Comparison of ENCODE assay signal across 9 cellular contexts in the genomic region with DNA sequence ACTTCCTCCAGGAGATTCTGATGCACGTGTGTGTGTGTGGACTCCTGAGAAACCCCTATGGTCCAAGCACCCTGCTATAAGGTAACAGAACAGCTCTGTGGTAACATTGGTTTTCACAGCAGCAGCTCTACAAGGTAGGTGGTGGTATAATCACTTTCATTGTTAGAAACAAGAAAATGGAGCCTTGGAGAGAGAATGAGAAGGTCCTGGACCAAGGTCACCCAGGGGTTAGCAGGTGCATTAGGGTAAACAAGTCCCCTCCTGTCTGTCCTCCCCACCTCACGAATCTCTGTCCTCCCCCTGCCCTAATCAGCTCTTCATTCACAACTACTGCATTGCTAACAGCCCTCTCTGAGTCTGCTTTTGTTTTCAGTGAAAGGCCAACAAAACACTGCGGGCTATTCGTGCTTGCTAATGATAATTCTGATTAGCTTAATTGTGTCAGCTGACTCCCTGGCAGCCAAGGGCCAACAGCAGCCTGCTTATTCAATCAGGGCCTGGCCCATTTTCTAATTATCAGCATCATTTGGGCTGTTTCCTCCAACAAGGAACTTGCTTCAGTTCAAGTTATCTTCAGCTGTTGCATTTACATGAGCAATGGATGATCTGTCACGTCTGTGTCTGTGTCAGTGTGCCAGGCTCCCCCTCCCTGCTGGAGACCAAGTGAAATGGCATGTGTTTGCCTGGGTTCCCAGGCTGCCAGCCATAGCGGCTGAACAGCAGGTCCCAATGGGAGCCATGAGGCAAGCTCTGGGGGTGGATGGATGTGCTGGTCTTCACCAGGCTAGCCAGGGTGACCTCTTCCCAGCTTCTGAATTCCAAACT. TPM values are rescaled to one million over a fixed set of nuclear protein-coding genes. Genes with fewer than 3 reads are reported as not detected.
DNase-seq lines count a peak whose midpoint lies in the region; ATAC-seq and TF ChIP-seq lines count a peak whose summit lies in the region.
"Had no signal": no experiment of that assay in that cellular context is flagged by ENCODE, and none has a peak within 500 bp of the region (broad histone marks: within the 10 kb centered on the region; RNA-seq: fewer than 3 reads in every experiment).

No MANE protein-coding gene starts in this region.

- no peak overlapping the region for H3K4me3 ChIP-seq in epithelial cell of esophagus (ENCODE audit: low read length)
- no peak overlapping the region for H3K4me3 ChIP-seq in foreskin fibroblast (ENCODE audit: low read depth in 1 of 2, low read length in 2 of 2)

- H3K27me3 Mint-ChIP-seq in CD14-positive monocyte (ENCODE audit: low read depth in 3 of 3): peaks cover 0 to 4% (median 3%) of the 10 kb centered on the region in 3 donors

- intact Hi-C loops in CD14-positive monocyte (cut with micrococcal nuclease) (loop anchor here in 1 of 2 donors (2.0 kb wide), 1 partner anchor 19 kb away; no protein-coding TSS in a partner anchor), posterior vena cava (cut with DNase I) (no loop called here)

- H3K9me3 Mint-ChIP-seq in CD14-positive monocyte: no peaks in the 10 kb centered on the region

- peaks cover 11 to 22% of the 10 kb centered on the region in 2 donors for H3K36me3 Mint-ChIP-seq in CD14-positive monocyte

- ATAC-seq in GM19455 (IDR thresholded peaks at IDR 0.05; ENCODE audit: unreplicated experiment) (peak; percentile 82), HG03432 (IDR thresholded peaks at IDR 0.05; ENCODE audit: unreplicated experiment) (peak; percentile 84)

- DNase-seq in CD14-positive monocyte (ENCODE audit: low spot score): no peak
- peak; percentile 10 for DNase-seq in epithelial cell of esophagus (ENCODE audit: low read depth)
- DNase-seq in stromal cell of bone marrow (ENCODE audit: low read depth): peak; percentile 6
- DNase-seq in foreskin fibroblast: no peak
- DNase-seq in UCSD-AML1 (lab: John Stamatoyannopoulos, UW; ENCODE audit: unreplicated experiment): no peak
- no peak for DNase-seq in posterior vena cava (ENCODE audit: low spot score)

- H3K4me3 Mint-ChIP-seq in CD14-positive monocyte: no peak overlapping the region

- peak overlapping the region; percentile 57 to 91 (median 85) for H3K27ac Mint-ChIP-seq in CD14-positive monocyte

- H3K4me1 Mint-ChIP-seq in CD14-positive monocyte: peaks cover 52% of the 10 kb centered on the region

- TF ChIP-seq CTCF in CD14-positive monocyte (IDR thresholded peaks at IDR 0.05): no peak
- TF ChIP-seq CTCF in epithelial cell of esophagus (IDR thresholded peaks at IDR 0.05; ENCODE audit: insufficient read depth, low read depth, low read length, missing control alignments): peak; percentile 10
- TF ChIP-seq CTCF in foreskin fibroblast (IDR thresholded peaks at IDR 0.05; ENCODE audit: low read depth, low read length): no peak

RNA-seq across cellular contexts. Expression of gene EQTN, which starts 56.7 kb away (rescaled TPM):
- not detected for polyA plus RNA-seq in CD14-positive monocyte
- not detected for total RNA-seq in posterior vena cava
- total RNA-seq: lung microvascular endothelial cell had no signal

Comparison
In these comparisons a context has a peak if more than half of its experiments do, and no peak if none do; other contexts are left out.
1. DNase-seq: peak in epithelial cell of esophagus (single experiment) and stromal cell of bone marrow (single experiment); none in CD14-positive monocyte (single experiment), foreskin fibroblast (0 of 2), UCSD-AML1 (single experiment) and posterior vena cava (single experiment).